In genomic region chr19:35153701-35154534, GRCh38 we compare ENCODE assay signal across 8 cellular contexts.
A peak's percentile ranks its signal among the peaks of the same experiment; 100 is the strongest.
DNase-seq lines count a peak whose midpoint lies in the region; ATAC-seq and TF ChIP-seq lines count a peak whose summit lies in the region.

No MANE protein-coding gene starts in this region.

- H3K36me3 Mint-ChIP-seq in activated naive CD8-positive, alpha-beta T cell treated with anti-CD3 and anti-CD28 coated beads, Interleukin-2, amount 50 U/mL, for 24 hours (ENCODE audit: low read depth) = peaks cover 35% of the 10 kb centered on the region

- TF ChIP-seq CTCF in HFF-Myc (IDR thresholded peaks at IDR 0.05; ENCODE audit: low read depth, low read length, missing control alignments) (peak; percentile 63), SU-DHL-6 (IDR thresholded peaks at IDR 0.05; ENCODE audit: insufficient read depth, low read length, poor library complexity, severe bottlenecking) (peak; percentile 47)

- H4K20me1 ChIP-seq in SU-DHL-6 (ENCODE audit: low read depth, low read length) = no peaks in the 10 kb centered on the region

- peaks cover 30% of the 10 kb centered on the region for H3K79me2 ChIP-seq in SU-DHL-6 (ENCODE audit: insufficient read depth, low read length)

- H3K27ac Mint-ChIP-seq in activated naive CD8-positive, alpha-beta T cell treated with anti-CD3 and anti-CD28 coated beads, Interleukin-2, amount 50 U/mL, for 24 hours = peak overlapping the region; percentile 99

- no peaks in the 10 kb centered on the region for H3K27me3 Mint-ChIP-seq in activated naive CD8-positive, alpha-beta T cell treated with anti-CD3 and anti-CD28 coated beads, Interleukin-2, amount 50 U/mL, for 24 hours

- no peaks in the 10 kb centered on the region for H3K9me2 ChIP-seq in SU-DHL-6 (replicated peaks; ENCODE audit: insufficient read depth, low read length)

- peak overlapping the region; percentile 93 for H3K9ac ChIP-seq in SU-DHL-6 (ENCODE audit: low read length)

- peaks cover 7% of the 10 kb centered on the region; the same call in 1 of the 2 replicates for H3K36me3 ChIP-seq in SU-DHL-6 (ENCODE audit: low read length)

- peak overlapping the region; percentile 69 for H3K27ac ChIP-seq in SU-DHL-6 (ENCODE audit: low read depth, low read length)

- DNase-seq in Ammon's horn (ENCODE audit: low spot score) = peak; percentile 1
- no peak for DNase-seq in HFF-Myc (ENCODE audit: extremely low read depth, low read depth)
- DNase-seq in activated naive CD8-positive, alpha-beta T cell treated with anti-CD3 and anti-CD28 coated beads, Interleukin-2, amount 50 U/mL, for 24 hours = peak; percentile 81
- DNase-seq in iPS-NIHi11 (ENCODE audit: low spot score) = peak; percentile 76
- DNase-seq in stimulated activated CD4-positive, alpha-beta T cell treated with anti-CD3 and anti-CD28 coated beads, Interleukin-1b, Interleukin-23, amount 100 ng/mL, for 4 hours (ENCODE audit: low read depth in 2 of 2) = peak; percentile 70
- DNase-seq in dedifferentiated amniotic fluid mesenchymal stem cell (ENCODE audit: extremely low spot score) = no peak

- no peaks in the 10 kb centered on the region for H3F3A ChIP-seq in SU-DHL-6 (ENCODE audit: insufficient read depth)

- peak; percentile 42 for ATAC-seq in activated naive CD8-positive, alpha-beta T cell treated with anti-CD3 and anti-CD28 coated beads, Interleukin-2, amount 50 U/mL, for 24 hours
- no peak for ATAC-seq in HG02970 (IDR thresholded peaks at IDR 0.05; ENCODE audit: low FRiP score, unreplicated experiment)

- H3K4me3 Mint-ChIP-seq in activated naive CD8-positive, alpha-beta T cell treated with anti-CD3 and anti-CD28 coated beads, Interleukin-2, amount 50 U/mL, for 24 hours = peak overlapping the region; percentile 96

- no peaks in the 10 kb centered on the region for H3K9me3 ChIP-seq in SU-DHL-6 (ENCODE audit: insufficient read depth, low read length)

- peaks cover 47% of the 10 kb centered on the region for H3K4me1 Mint-ChIP-seq in activated naive CD8-positive, alpha-beta T cell treated with anti-CD3 and anti-CD28 coated beads, Interleukin-2, amount 50 U/mL, for 24 hours

- H3K4me3 ChIP-seq in HFF-Myc (replicated peaks; ENCODE audit: low read depth, low read length) (peak overlapping the region; percentile 83), SU-DHL-6 (ENCODE audit: insufficient read depth, low read length, poor library complexity, severe bottlenecking) (peak overlapping the region; percentile 93)

- H3K9me3 Mint-ChIP-seq in activated naive CD8-positive, alpha-beta T cell treated with anti-CD3 and anti-CD28 coated beads, Interleukin-2, amount 50 U/mL, for 24 hours = no peaks in the 10 kb centered on the region

- H2AFZ ChIP-seq in SU-DHL-6 (ENCODE audit: low read depth, low read length, severe bottlenecking) = peak overlapping the region; percentile 82

- peak overlapping the region; percentile 64 for H3K4me2 ChIP-seq in SU-DHL-6 (ENCODE audit: low read depth, low read length, poor library complexity, severe bottlenecking)

- H3K27me3 ChIP-seq in SU-DHL-6 (ENCODE audit: low read length) = no peaks in the 10 kb centered on the region

Comparison
In these comparisons a context has a peak if more than half of its experiments do, and no peak if none do; other contexts are left out.
1. DNase-seq: peak in Ammon's horn (single experiment), activated naive CD8-positive, alpha-beta T cell treated with anti-CD3 and anti-CD28 coated beads, Interleukin-2, amount 50 U/mL, for 24 hours (single experiment), iPS-NIHi11 (single experiment) and stimulated activated CD4-positive, alpha-beta T cell treated with anti-CD3 and anti-CD28 coated beads, Interleukin-1b, Interleukin-23, amount 100 ng/mL, for 4 hours (2 of 2); none in HFF-Myc (single experiment) and dedifferentiated amniotic fluid mesenchymal stem cell (single experiment).